Comparison of ENCODE assay signal across 20 cellular contexts in the genomic region with DNA sequence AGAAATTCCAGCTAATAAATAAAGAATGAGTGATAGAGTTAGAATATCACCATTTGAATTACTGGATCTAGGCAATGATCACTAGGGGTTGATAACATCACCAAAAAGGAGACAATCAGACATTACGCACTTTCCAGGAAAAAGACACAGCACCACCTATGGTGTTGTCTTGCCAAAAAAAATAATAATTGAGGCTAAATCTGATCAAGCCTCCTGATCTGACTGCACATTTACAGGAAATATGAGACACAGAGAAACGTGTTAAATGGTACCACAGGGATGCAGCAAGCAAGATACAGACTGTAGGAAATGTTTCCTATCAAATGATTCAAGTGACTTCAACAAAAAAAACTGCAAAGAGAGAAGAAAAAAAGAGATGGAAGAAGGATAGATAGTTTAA.
DNase-seq lines count a peak whose midpoint lies in the region; ATAC-seq, FAIRE-seq and TF ChIP-seq lines count a peak whose summit lies in the region.
"Had no signal": no experiment of that assay in that cellular context is flagged by ENCODE, and none has a peak within 500 bp of the region (broad histone marks: within the 10 kb centered on the region; RNA-seq: fewer than 3 reads in every experiment).

No MANE protein-coding gene starts in this region.

- H3K27ac ChIP-seq in mammary epithelial cell (ENCODE audit: insufficient read depth, low read depth, low read length): no peak overlapping the region
- peak overlapping the region; percentile 23 for H3K27ac ChIP-seq in RWPE2 (ENCODE audit: poor library complexity, severe bottlenecking)
- H3K27ac ChIP-seq in astrocyte (ENCODE audit: low read depth, low read length): no peak overlapping the region
- H3K27ac ChIP-seq: KMS-11 had no signal

- H3K27me3 ChIP-seq in mammary epithelial cell (ENCODE audit: insufficient read depth, low read length) (no peaks in the 10 kb centered on the region), RWPE2 (ENCODE audit: insufficient read depth, poor library complexity, severe bottlenecking) (no peaks in the 10 kb centered on the region), astrocyte (ENCODE audit: insufficient read depth, low read length) (no peaks in the 10 kb centered on the region)

- H3K9me3 Mint-ChIP-seq in MCF 10A (ENCODE audit: unreplicated experiment) (no peaks in the 10 kb centered on the region), astrocyte (ENCODE audit: unreplicated experiment) (no peaks in the 10 kb centered on the region), WTC11 (no peaks in the 10 kb centered on the region)
- no peaks in the 10 kb centered on the region for H3K9me3 Mint-ChIP-seq in stimulated activated effector memory CD8-positive, alpha-beta T cell treated with anti-CD3 and anti-CD28 coated beads, Interleukin-12 subunit alpha, Interleukin-12 subunit beta, amount 100 ng/mL, for 72 hours

- in situ Hi-C loops in mammary epithelial cell (cut with MboI; ENCODE audit: low sequenced_read_pairs in 2 of 2): no loop called here

- CTCF ChIA-PET in MCF 10A (lab: Yijun Ruan, JAX) (interaction anchor here (0.6 kb wide), 1 partner anchor 24 kb away, joined by 3 read pairs; no protein-coding TSS in a partner anchor), mammary epithelial cell (lab: Charles Lee; ENCODE audit: low non-redundant PET) (no interaction called here), WTC11 (lab: Charles Lee) (no interaction called here)

- H3K9ac ChIP-seq in mammary epithelial cell (ENCODE audit: insufficient read depth, low read length) (no peak overlapping the region), astrocyte (ENCODE audit: low read length) (no peak overlapping the region)
- H3K9ac ChIP-seq: KMS-11 had no signal

- H3K79me2 ChIP-seq in mammary epithelial cell (ENCODE audit: insufficient read depth, low read length) (no peaks in the 10 kb centered on the region), astrocyte (ENCODE audit: insufficient read depth, low read length) (no peaks in the 10 kb centered on the region)

- dilution Hi-C loops in mammary epithelial cell (cut with HindIII; ENCODE audit: low sequenced_read_pairs): no loop called here

- H2AFZ ChIP-seq in mammary epithelial cell (ENCODE audit: low read depth, low read length): no peak overlapping the region
- no peak overlapping the region for H2AFZ ChIP-seq in astrocyte (ENCODE audit: low read depth, low read length)
- H2AFZ ChIP-seq: GM23338 had no signal

- H3K36me3 Mint-ChIP-seq in MCF 10A (ENCODE audit: insufficient read depth, unreplicated experiment) (no peaks in the 10 kb centered on the region), astrocyte (ENCODE audit: low read depth, unreplicated experiment) (no peaks in the 10 kb centered on the region), WTC11 (no peaks in the 10 kb centered on the region)
- H3K36me3 Mint-ChIP-seq in stimulated activated effector memory CD8-positive, alpha-beta T cell treated with anti-CD3 and anti-CD28 coated beads, Interleukin-12 subunit alpha, Interleukin-12 subunit beta, amount 100 ng/mL, for 72 hours: no peaks in the 10 kb centered on the region

- H3K4me3 ChIP-seq in mammary epithelial cell (replicated peaks in 1 of 3; ENCODE audit: insufficient read depth in 1 of 3, low read depth in 2 of 3, low read length in 3 of 3) (no peak overlapping the region), RWPE2 (ENCODE audit: severe bottlenecking) (no peak overlapping the region), astrocyte (ENCODE audit: insufficient read depth, low read depth, low read length) (no peak overlapping the region)
- H3K4me3 ChIP-seq: GM23338 had no signal

- DNase-seq in MCF 10A (ENCODE audit: unreplicated experiment): peak; percentile 17
- DNase-seq in mammary epithelial cell: no peak
- no peak for DNase-seq in RWPE2 (ENCODE audit: low spot score)
- peak; percentile 62 for DNase-seq in astrocyte (ENCODE audit: low read depth)
- DNase-seq in stimulated activated effector memory CD8-positive, alpha-beta T cell treated with anti-CD3 and anti-CD28 coated beads, Interleukin-12 subunit alpha, Interleukin-12 subunit beta, amount 100 ng/mL, for 72 hours (ENCODE audit: low spot score in 2 of 2): no peak
- no peak for DNase-seq in omental fat pad (ENCODE audit: low spot score)
- no peak for DNase-seq in WTC11 (ENCODE audit: low spot score)
- DNase-seq: C1 segment of cervical spinal cord; GDM1; NCI-H1092; NCI-H1694; NCI-H2107; NCI-H226; NCI-H526; NK-92 treated with Interleukin-12 subunit alpha and Interleukin-12 subunit beta, amount 100 ng/mL, for 24 hours; RPMI8226 had no signal

- H3K27ac Mint-ChIP-seq in MCF 10A (ENCODE audit: low read depth, unreplicated experiment) (no peak overlapping the region), astrocyte (ENCODE audit: unreplicated experiment) (no peak overlapping the region), WTC11 (no peak overlapping the region)
- peak overlapping the region; percentile 64 for H3K27ac Mint-ChIP-seq in stimulated activated effector memory CD8-positive, alpha-beta T cell treated with anti-CD3 and anti-CD28 coated beads, Interleukin-12 subunit alpha, Interleukin-12 subunit beta, amount 100 ng/mL, for 72 hours
- H3K27ac Mint-ChIP-seq: GM23338 had no signal

- H3K36me3 ChIP-seq in mammary epithelial cell (ENCODE audit: insufficient read depth, low read length) (no peaks in the 10 kb centered on the region), RWPE2 (ENCODE audit: low read depth) (no peaks in the 10 kb centered on the region), astrocyte (ENCODE audit: insufficient read depth, low read length) (no peaks in the 10 kb centered on the region)

- POLR2A ChIA-PET in MCF 10A (lab: Yijun Ruan, JAX): no interaction called here
- POLR2A ChIA-PET in WTC11 (lab: Charles Lee): no interaction called here

- no peak for FAIRE-seq in astrocyte (lab: Jason Lieb, UNC)
- FAIRE-seq: GM12891, HepG2 had no signal

- TF ChIP-seq CTCF in MCF 10A (IDR thresholded peaks at IDR 0.05; ENCODE audit: unreplicated experiment) (no peak), mammary epithelial cell (conservative IDR thresholded peaks at IDR 0.05 in 1 of 2, IDR thresholded peaks at IDR 0.05 in 1 of 2; ENCODE audit: extremely low read depth in 1 of 2, insufficient read depth in 1 of 2, low read depth in 1 of 2, low read length in 2 of 2) (no peak), RWPE2 (IDR thresholded peaks at IDR 0.05; ENCODE audit: poor library complexity, severe bottlenecking) (no peak), astrocyte (IDR thresholded peaks at IDR 0.05; ENCODE audit: insufficient read depth, low read depth, low read length) (no peak), omental fat pad (IDR thresholded peaks at IDR 0.05) (no peak), WTC11 (IDR thresholded peaks at IDR 0.05) (no peak)

- H4K20me1 ChIP-seq in mammary epithelial cell (ENCODE audit: insufficient read depth, low read length): no peaks in the 10 kb centered on the region
- no peaks in the 10 kb centered on the region for H4K20me1 ChIP-seq in astrocyte (ENCODE audit: insufficient read depth, low read length)

- ATAC-seq in RWPE2 (ENCODE audit: low read depth) (no peak), omental fat pad (ENCODE audit: low FRiP score) (no peak), WTC11 (no peak)
- ATAC-seq in stimulated activated effector memory CD8-positive, alpha-beta T cell treated with anti-CD3 and anti-CD28 coated beads, Interleukin-12 subunit alpha, Interleukin-12 subunit beta, amount 100 ng/mL, for 72 hours: peak; percentile 36
- ATAC-seq: GM23338, HepG2 had no signal

- WGBS in mammary epithelial cell (ENCODE audit: low coverage, missing lambda C conversion rate): 50% methylated on average over 2 of the region's 2 CpGs

- H3K4me3 Mint-ChIP-seq in MCF 10A (ENCODE audit: unreplicated experiment) (no peak overlapping the region), astrocyte (ENCODE audit: unreplicated experiment) (no peak overlapping the region), WTC11 (no peak overlapping the region)
- H3K4me3 Mint-ChIP-seq in stimulated activated effector memory CD8-positive, alpha-beta T cell treated with anti-CD3 and anti-CD28 coated beads, Interleukin-12 subunit alpha, Interleukin-12 subunit beta, amount 100 ng/mL, for 72 hours: no peak overlapping the region
- H3K4me3 Mint-ChIP-seq: GM23338 had no signal

- H3K9me3 ChIP-seq in mammary epithelial cell (replicated peaks; ENCODE audit: insufficient read depth, low read length): no peaks in the 10 kb centered on the region
- no peaks in the 10 kb centered on the region for H3K9me3 ChIP-seq in RWPE2 (ENCODE audit: severe bottlenecking)
- H3K9me3 ChIP-seq in astrocyte (ENCODE audit: insufficient read depth, low read depth, low read length): no peaks in the 10 kb centered on the region

- BruUV-seq in MCF 10A (replicated peaks; lab: Mats Ljungman, UMichigan) (no TSS peak), mammary epithelial cell (replicated peaks; lab: Mats Ljungman, UMichigan) (no TSS peak)

- H3K4me1 Mint-ChIP-seq in MCF 10A (ENCODE audit: insufficient read depth, unreplicated experiment) (peaks cover 6% of the 10 kb centered on the region), astrocyte (ENCODE audit: low read depth, unreplicated experiment) (no peaks in the 10 kb centered on the region), WTC11 (peaks cover 14% of the 10 kb centered on the region)
- H3K4me1 Mint-ChIP-seq in stimulated activated effector memory CD8-positive, alpha-beta T cell treated with anti-CD3 and anti-CD28 coated beads, Interleukin-12 subunit alpha, Interleukin-12 subunit beta, amount 100 ng/mL, for 72 hours: peaks cover 57% of the 10 kb centered on the region

- H3K27me3 Mint-ChIP-seq in MCF 10A (ENCODE audit: insufficient read depth, unreplicated experiment) (no peaks in the 10 kb centered on the region), astrocyte (ENCODE audit: low read depth, unreplicated experiment) (peaks cover 6% of the 10 kb centered on the region), WTC11 (ENCODE audit: low read depth) (peaks cover 15% of the 10 kb centered on the region)

- H3K4me1 ChIP-seq in mammary epithelial cell (ENCODE audit: insufficient read depth, low read length): no peaks in the 10 kb centered on the region
- H3K4me1 ChIP-seq in RWPE2 (ENCODE audit: insufficient read depth, poor library complexity, severe bottlenecking): peaks cover 34% of the 10 kb centered on the region
- peaks cover 5% of the 10 kb centered on the region for H3K4me1 ChIP-seq in astrocyte (ENCODE audit: insufficient read depth, low read length)

- intact Hi-C loops in MCF 10A (cut with micrococcal nuclease) (no loop called here), mammary epithelial cell (cut with micrococcal nuclease) (no loop called here)

- H3K4me2 ChIP-seq in mammary epithelial cell (ENCODE audit: insufficient read depth, low read depth, low read length) (no peak overlapping the region), astrocyte (ENCODE audit: low read length) (no peak overlapping the region)
- H3K4me2 ChIP-seq: GM23338, KMS-11 had no signal

Comparison
In these comparisons a context has a peak if more than half of its experiments do, and no peak if none do; other contexts are left out.
1. DNase-seq: peak in MCF 10A (single experiment) and astrocyte (single experiment); none in mammary epithelial cell (single experiment), RWPE2 (single experiment), stimulated activated effector memory CD8-positive, alpha-beta T cell treated with anti-CD3 and anti-CD28 coated beads, Interleukin-12 subunit alpha, Interleukin-12 subunit beta, amount 100 ng/mL, for 72 hours (0 of 2), omental fat pad (single experiment) and WTC11 (single experiment).